In the genomic region with DNA sequence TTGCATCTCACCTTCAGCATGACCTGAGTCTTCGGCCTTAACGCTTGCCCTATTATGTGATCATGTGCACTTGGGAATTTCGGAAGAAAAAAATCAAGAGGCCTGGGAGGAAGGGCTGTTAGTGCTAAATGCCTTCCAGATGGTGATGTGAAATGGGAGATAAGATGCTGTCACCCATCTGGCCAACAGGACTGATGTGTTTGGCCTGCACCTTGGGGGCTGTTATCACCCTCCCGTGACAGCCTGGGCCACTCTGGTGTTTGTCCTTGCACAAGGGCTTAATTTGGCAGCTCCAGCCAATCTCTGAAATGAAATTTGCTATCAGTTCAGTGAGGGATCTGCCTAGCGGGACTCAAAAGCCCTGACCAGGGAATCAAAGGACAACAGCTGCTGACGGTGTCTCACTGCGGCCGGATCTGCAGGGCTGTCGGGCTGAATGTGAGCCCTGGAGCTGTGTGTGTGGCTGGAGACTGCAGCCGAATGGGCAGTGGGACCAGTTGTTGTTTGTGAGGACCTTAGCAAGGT, we compare ENCODE assay signal across 13 cellular contexts.
DNase-seq lines count a peak whose midpoint lies in the region; ATAC-seq and TF ChIP-seq lines count a peak whose summit lies in the region.
"Had no signal": no experiment of that assay in that cellular context is flagged by ENCODE, and none has a peak within 500 bp of the region (broad histone marks: within the 10 kb centered on the region; RNA-seq: fewer than 3 reads in every experiment).

No MANE protein-coding gene starts in this region.

- H3K36me3 ChIP-seq in ACC112 (ENCODE audit: insufficient read depth, low read length) = peaks cover under 1% of the 10 kb centered on the region; the same call in 1 of the 2 replicates
- H3K36me3 ChIP-seq in ovary = no peaks in the 10 kb centered on the region

- no peak for TF ChIP-seq POLR2A in ovary (IDR thresholded peaks at IDR 0.05)

- TF ChIP-seq CTCF in ovary (IDR thresholded peaks at IDR 0.05) = no peak

- no peaks in the 10 kb centered on the region for H3K27me3 ChIP-seq in ACC112 (ENCODE audit: insufficient read depth, low read length)
- H3K27me3 ChIP-seq in ovary = no peaks in the 10 kb centered on the region
- H3K27me3 ChIP-seq: body of pancreas had no signal

- WGBS in ovary, 3 donors = 54 to 59% (median 57%) methylated on average over 10 of the region's 10 CpGs

- DNase-seq in RPMI7951 (ENCODE audit: low read depth) = peak; percentile 89
- peak; percentile 82 for DNase-seq in Right ventricle myocardium superior
- no peak for DNase-seq in ovary
- no peak for DNase-seq in activated naive CD4-positive, alpha-beta T cell treated with anti-CD3 and anti-CD28 coated beads, Interleukin-2, amount 50 U/mL, for 72 hours (ENCODE audit: low spot score in 2 of 2)
- DNase-seq in mucosa of gallbladder (ENCODE audit: low spot score) = no peak
- DNase-seq in T1000 (lab: John Stamatoyannopoulos, UW) = no peak
- DNase-seq in iPS-NIHi7 (ENCODE audit: extremely low spot score) = no peak
- DNase-seq: activated CD4-positive, alpha-beta T cell treated with anti-CD3 and anti-CD28 coated beads for 1 hour; body of pancreas; Karpas-422; NCI-H345 had no signal

- H3K4me1 ChIP-seq in ACC112 (ENCODE audit: control insufficient read depth, insufficient read depth, low read length, unreplicated experiment) (peaks cover 27% of the 10 kb centered on the region), ovary (ENCODE audit: insufficient read depth) (peaks cover 23% of the 10 kb centered on the region)

- peak overlapping the region; percentile 93; the same call in 1 of the 2 replicates for H3K27ac ChIP-seq in ACC112 (ENCODE audit: low read depth, low read length)
- peak overlapping the region; percentile 16 to 50 for H3K27ac ChIP-seq in ovary
- H3K27ac ChIP-seq: body of pancreas had no signal

- no peak overlapping the region for H3K27ac Mint-ChIP-seq in activated naive CD4-positive, alpha-beta T cell treated with anti-CD3 and anti-CD28 coated beads, Interleukin-2, amount 50 U/mL, for 72 hours
- H3K27ac Mint-ChIP-seq: activated T-helper 2 cell treated with anti-CD3 and anti-CD28 coated beads, Interferon-gamma antibody, Interleukin-2, Interleukin-4, amounts not matched to agents 10 μg/mL and 5 μg/mL and 100 μg/mL, durations not matched to agents 14 hours and 24 hours and 36 hours had no signal

- no peaks in the 10 kb centered on the region for H3K9me3 Mint-ChIP-seq in activated naive CD4-positive, alpha-beta T cell treated with anti-CD3 and anti-CD28 coated beads, Interleukin-2, amount 50 U/mL, for 72 hours
- H3K9me3 Mint-ChIP-seq: activated T-helper 2 cell treated with anti-CD3 and anti-CD28 coated beads, Interferon-gamma antibody, Interleukin-2, Interleukin-4, amounts not matched to agents 10 μg/mL and 5 μg/mL and 100 μg/mL, durations not matched to agents 14 hours and 24 hours and 36 hours had no signal

- H3K4me3 ChIP-seq in ACC112 (ENCODE audit: low read depth, low read length) (no peak overlapping the region), ovary (no peak overlapping the region)
- H3K4me3 ChIP-seq: body of pancreas had no signal

- TF ChIP-seq EP300 in ovary (IDR thresholded peaks at IDR 0.05) = no peak

- peak; percentile 72 for ATAC-seq in Right ventricle myocardium superior (ENCODE audit: poor library complexity)
- no peak for ATAC-seq in activated naive CD4-positive, alpha-beta T cell treated with anti-CD3 and anti-CD28 coated beads, Interleukin-2, amount 50 U/mL, for 72 hours
- ATAC-seq: body of pancreas had no signal

- intact Hi-C loops in Right ventricle myocardium superior (cut with DNase I) (no loop called here), ovary (cut with DNase I) (no loop called here)

- H2AFZ ChIP-seq in ACC112 (ENCODE audit: low read length, unreplicated experiment) = no peak overlapping the region

- no peaks in the 10 kb centered on the region for H3K79me2 ChIP-seq in ACC112 (ENCODE audit: control insufficient read depth, insufficient read depth, low read length, unreplicated experiment)

- H3K36me3 Mint-ChIP-seq in activated naive CD4-positive, alpha-beta T cell treated with anti-CD3 and anti-CD28 coated beads, Interleukin-2, amount 50 U/mL, for 72 hours = no peaks in the 10 kb centered on the region

- H3K9me3 ChIP-seq in ovary = no peaks in the 10 kb centered on the region
- H3K9me3 ChIP-seq: body of pancreas had no signal

Comparison
In these comparisons a context has a peak if more than half of its experiments do, and no peak if none do; other contexts are left out.
1. DNase-seq: peak in RPMI7951 (single experiment) and Right ventricle myocardium superior (single experiment); none in ovary (0 of 5), activated naive CD4-positive, alpha-beta T cell treated with anti-CD3 and anti-CD28 coated beads, Interleukin-2, amount 50 U/mL, for 72 hours (0 of 2), mucosa of gallbladder (single experiment), T1000 (single experiment) and iPS-NIHi7 (single experiment).